Comparison of ENCODE assay signal across 8 cellular contexts in genomic region chr11:19660076-19660475, GRCh38. TPM values are rescaled to one million over a fixed set of nuclear protein-coding genes. Genes with fewer than 3 reads are reported as not detected.
DNase-seq lines count a peak whose midpoint lies in the region; ATAC-seq and TF ChIP-seq lines count a peak whose summit lies in the region.

No MANE protein-coding gene starts in this region.

- H3K36me3 ChIP-seq in breast epithelium (no peaks in the 10 kb centered on the region), skeletal muscle satellite cell (ENCODE audit: insufficient read depth, low read length) (peaks cover 37% of the 10 kb centered on the region)

- ATAC-seq in GM21723 (IDR thresholded peaks at IDR 0.05; ENCODE audit: unreplicated experiment), result peak; percentile 100

- H3K27me3 ChIP-seq in breast epithelium (no peaks in the 10 kb centered on the region), skeletal muscle satellite cell (ENCODE audit: control insufficient read depth, insufficient read depth, low read length) (no peaks in the 10 kb centered on the region)

- DNase-seq in NCI-H510A treated with DMSO at 0.1 percent for 48 hours (lab: John Stamatoyannopoulos, UW) (peak; percentile 34), NCI-H510A (lab: John Stamatoyannopoulos, UW) (no peak), HT-29 (ENCODE audit: low spot score) (peak; percentile 78), breast epithelium (ENCODE audit: low spot score in 2 of 2) (peak in 1 of 2 donors; percentile 64), mucosa of gallbladder (ENCODE audit: low spot score) (no peak), NCI-H2227 (lab: John Stamatoyannopoulos, UW; ENCODE audit: unreplicated experiment) (no peak)

- H3K4me2 ChIP-seq in skeletal muscle satellite cell (ENCODE audit: low read length), result peak overlapping the region; percentile 30

- H3K27ac ChIP-seq in breast epithelium, result peak overlapping the region; percentile 64 to 66

- H3K4me3 ChIP-seq in breast epithelium, result no peak overlapping the region
- H3K4me3 ChIP-seq in skeletal muscle satellite cell (ENCODE audit: low read length), result no peak overlapping the region

- H3K9me3 ChIP-seq in breast epithelium (no peaks in the 10 kb centered on the region), skeletal muscle satellite cell (replicated peaks; ENCODE audit: low read length) (no peaks in the 10 kb centered on the region)

- TF ChIP-seq POLR2A in breast epithelium (IDR thresholded peaks at IDR 0.05), result no peak

- H3K9ac ChIP-seq in skeletal muscle satellite cell (ENCODE audit: low read depth, low read length), result no peak overlapping the region

- H3K4me1 ChIP-seq in breast epithelium (no peaks in the 10 kb centered on the region), skeletal muscle satellite cell (ENCODE audit: control insufficient read depth, insufficient read depth, low read length) (peaks cover 29% of the 10 kb centered on the region)

- intact Hi-C loops in breast epithelium (cut with DNase I; ENCODE audit: low total_unique reads), result no loop called here

- no peak for TF ChIP-seq CTCF in breast epithelium (IDR thresholded peaks at IDR 0.05)

RNA-seq across cellular contexts. Expression of gene NAV2, which starts 52.6 kb away (rescaled TPM):
- total RNA-seq in HT-29 (2014; rRNA removed; shearing (Covaris generic)), result 0.05 TPM in 2 replicates
- total RNA-seq in breast epithelium (10 to 100 TPM; 28.2 to 61.8 (median 31.4) TPM), mucosa of gallbladder (5.3 TPM)
- total RNA-seq in skeletal muscle satellite cell (2012; rRNA removed), result 35.2 and 36.8 TPM in 2 replicates

Comparison
In these comparisons a context has a peak if more than half of its experiments do, and no peak if none do; other contexts are left out.
1. DNase-seq: peak in NCI-H510A treated with DMSO at 0.1 percent for 48 hours (single experiment) and HT-29 (single experiment); none in NCI-H510A (single experiment), mucosa of gallbladder (single experiment) and NCI-H2227 (single experiment).